ENCODE assay signal across 10 cellular contexts in genomic region chr2:33529771-33530481, GRCh38. TPM values are rescaled to one million over a fixed set of nuclear protein-coding genes. Genes with fewer than 3 reads are reported as not detected.
DNase-seq lines count a peak whose midpoint lies in the region; ATAC-seq and FAIRE-seq lines count a peak whose summit lies in the region.
"Had no signal": no experiment of that assay in that cellular context is flagged by ENCODE, and none has a peak within 500 bp of the region (broad histone marks: within the 10 kb centered on the region; RNA-seq: fewer than 3 reads in every experiment).

No MANE protein-coding gene starts in this region.

- H3K27ac ChIP-seq in small intestine (ENCODE audit: low read depth in 1 of 2, low read length in 1 of 2), result peak overlapping the region in 1 of 2 donors; percentile 87

- H3K36me3 ChIP-seq in small intestine (ENCODE audit: control insufficient read depth in 2 of 2, insufficient read depth in 2 of 2, low read length in 2 of 2), result no peaks in the 10 kb centered on the region

- no peaks in the 10 kb centered on the region for H3K27me3 Mint-ChIP-seq in T-helper 17 cell
- H3K27me3 Mint-ChIP-seq in memory B cell, result no peaks in the 10 kb centered on the region

- no peak for FAIRE-seq in small intestine (lab: Jason Lieb, UNC)
- FAIRE-seq: islet of Langerhans had no signal

- H3K4me1 ChIP-seq in small intestine (ENCODE audit: control insufficient read depth in 2 of 2, insufficient read depth in 1 of 2, low read depth in 1 of 2, low read length in 1 of 2), result no peaks in the 10 kb centered on the region

- H3K27ac Mint-ChIP-seq in T-helper 17 cell (peak overlapping the region; percentile 47), memory B cell (peak overlapping the region; percentile 99)

- H3K9me3 ChIP-seq in T-helper 17 cell (ENCODE audit: control insufficient read depth, low read length, poor library complexity, severe bottlenecking) (no peaks in the 10 kb centered on the region), small intestine (ENCODE audit: control insufficient read depth, low read depth) (no peaks in the 10 kb centered on the region)

- in situ Hi-C loops in KBM-7 (cut with MboI; ENCODE audit: low pct_unique_long_range_greater_than_20kb, low sequenced_read_pairs), result no loop called here

- H3K36me3 Mint-ChIP-seq in T-helper 17 cell (ENCODE audit: low read depth) (peaks cover 3% of the 10 kb centered on the region), memory B cell (peaks cover 46% of the 10 kb centered on the region)

- H3K4me1 Mint-ChIP-seq in T-helper 17 cell, result peaks cover 6% of the 10 kb centered on the region
- peaks cover 58% of the 10 kb centered on the region for H3K4me1 Mint-ChIP-seq in memory B cell

- H3K27me3 ChIP-seq in small intestine (ENCODE audit: control insufficient read depth in 2 of 2, insufficient read depth in 2 of 2, low read length in 2 of 2), result no peaks in the 10 kb centered on the region

- ATAC-seq in HG02759 (IDR thresholded peaks at IDR 0.05; ENCODE audit: unreplicated experiment), result peak; percentile 27
- no peak for ATAC-seq in T-helper 17 cell
- ATAC-seq in memory B cell (ENCODE audit: low read depth), result peak; percentile 20
- no peak for ATAC-seq in left lobe of liver

- H3K9me3 Mint-ChIP-seq in memory B cell, result no peaks in the 10 kb centered on the region

- H3K4me3 ChIP-seq in small intestine (ENCODE audit: low read depth in 1 of 2, low read length in 2 of 2), result no peak overlapping the region

- H3K4me3 Mint-ChIP-seq in T-helper 17 cell (no peak overlapping the region), memory B cell (peak overlapping the region; percentile 27)

- DNase-seq in GM03348 (ENCODE audit: low spot score) (peak; percentile 87), T-helper 17 cell (no peak), memory B cell (ENCODE audit: low spot score in 2 of 2) (no peak), left lobe of liver (ENCODE audit: low spot score) (no peak), KBM-7 (no peak), small intestine (no peak)
- DNase-seq in stimulated activated CD4-positive, alpha-beta T cell treated with anti-CD3 and anti-CD28 coated beads, Interleukin-1b, Interleukin-23, amount 100 ng/mL, for 48 hours, result no peak
- DNase-seq: NCI-H1417 had no signal

- WGBS in small intestine, 3 donors, result 80 to 82% (median 81%) methylated on average over 6 of the region's 6 CpGs

RNA-seq across cellular contexts. Expression of gene RASGRP3, which starts 53.5 kb away (rescaled TPM):
- 10 to 100 TPM in 1 of 2 donors, 1 to 10 TPM in 1; 3.9 to 13.5 TPM for total RNA-seq in T-helper 17 cell
- total RNA-seq in left lobe of liver, result 3.8 TPM
- 1 to 10 TPM; 1.6 to 3.9 (median 3.8) TPM for polyA plus RNA-seq in small intestine

Comparison
In these comparisons a context has a peak if more than half of its experiments do, and no peak if none do; other contexts are left out.
1. ATAC-seq: peak in HG02759 (single experiment) and memory B cell (single experiment); none in T-helper 17 cell (single experiment) and left lobe of liver (single experiment).